In genomic region chr5:163505475-163506457, GRCh38 we compare ENCODE assay signal across 8 cellular contexts. TPM values are rescaled to one million over a fixed set of nuclear protein-coding genes. Genes with fewer than 3 reads are reported as not detected.
DNase-seq lines count a peak whose midpoint lies in the region; ATAC-seq and TF ChIP-seq lines count a peak whose summit lies in the region.

Gene MAT2B (plus strand): TSS chr5:163505619. CDS start chr5:163505687, 68 bp downstream.

- peak; percentile 20 to 63 (median 45) for TF ChIP-seq CTCF in ascending aorta (IDR thresholded peaks at IDR 0.05)

- H3K9me3 Mint-ChIP-seq in T-helper 2 cell treated with Interferon-gamma antibody and Interleukin-4, amounts not matched to agents 5 μg/mL and 100 μg/mL, for 36 hours = no peaks in the 10 kb centered on the region

- H3K4me1 ChIP-seq in ascending aorta (peaks cover 7 to 26% of the 10 kb centered on the region in 2 donors), right cardiac atrium (ENCODE audit: control insufficient read depth, insufficient read depth, low read length) (peaks cover 2% of the 10 kb centered on the region), rectal smooth muscle tissue (ENCODE audit: control insufficient read depth, insufficient read depth, low read length) (peaks cover 26% of the 10 kb centered on the region), aorta (ENCODE audit: control insufficient read depth in 1 of 2, insufficient read depth in 2 of 2, low read length in 2 of 2) (peaks cover 0 to 5% of the 10 kb centered on the region in 2 donors)

- TF ChIP-seq POLR2A in GM18505 (IDR thresholded peaks at IDR 0.05; ENCODE audit: borderline replicate concordance, extremely low read depth, insufficient read depth, insufficient read length) = peak; percentile 93

- intact Hi-C loops in ascending aorta (cut with DNase I) = loop anchor here (1.0 kb wide), 2 partner anchors 45 to 68 kb away; partner anchors contain the start of genes CCNG1, HMMR and NUDCD2
- intact Hi-C loops in right cardiac atrium (cut with DNase I) = loop anchor here in 1 of 4 donors (10.0 kb wide), 1 partner anchor 51 kb away; no protein-coding TSS in a partner anchor
- intact Hi-C loops in aorta (cut with DNase I) = loop anchor here (1.0 to 5.0 kb wide), 3 partner anchors 43 to 69 kb away; partner anchors contain the start of genes HMMR (in 2 of the 2), NUDCD2 (in 2 of the 2) and CCNG1 (in 1 of the 2)

- H3K36me3 Mint-ChIP-seq in T-helper 2 cell treated with Interferon-gamma antibody and Interleukin-4, amounts not matched to agents 5 μg/mL and 100 μg/mL, for 36 hours (ENCODE audit: low read depth) = peaks cover 17% of the 10 kb centered on the region

- under 1% methylated on average over 68 of the region's 68 CpGs for WGBS in right cardiac atrium
- WGBS in aorta, 2 donors = 0% methylated on average over 52 to 68 of the region's 68 CpGs

- peak within 1 kb of the TSS; percentile 83 to 93 for H3K4me3 ChIP-seq in ascending aorta
- peak within 1 kb of the TSS; percentile 76 for H3K4me3 ChIP-seq in right cardiac atrium (ENCODE audit: low read length)
- H3K4me3 ChIP-seq in rectal smooth muscle tissue (ENCODE audit: low read length) = peak within 1 kb of the TSS; percentile 91
- peak within 1 kb of the TSS; percentile 62 to 83 for H3K4me3 ChIP-seq in aorta (ENCODE audit: low read length in 2 of 2)

- peaks cover 55% of the 10 kb centered on the region for H3K4me1 Mint-ChIP-seq in T-helper 2 cell treated with Interferon-gamma antibody and Interleukin-4, amounts not matched to agents 5 μg/mL and 100 μg/mL, for 36 hours (ENCODE audit: low read depth)

- peak within 1 kb of the TSS; percentile 70 for H3K9ac ChIP-seq in rectal smooth muscle tissue (ENCODE audit: low read length)

- no peaks in the 10 kb centered on the region for H3K27me3 Mint-ChIP-seq in T-helper 2 cell treated with Interferon-gamma antibody and Interleukin-4, amounts not matched to agents 5 μg/mL and 100 μg/mL, for 36 hours (ENCODE audit: low read depth)

- DNase-seq in NCI-H1930 (lab: John Stamatoyannopoulos, UW) (peak; percentile 78 to 79), ascending aorta (ENCODE audit: low spot score in 2 of 2) (peak; percentile 77 to 97), right cardiac atrium (peak; percentile 97 to 99 (median 98)), aorta (peak; percentile 98 to 99)
- DNase-seq in T-helper 2 cell treated with Interferon-gamma antibody and Interleukin-4, amounts not matched to agents 5 μg/mL and 100 μg/mL, for 36 hours (ENCODE audit: low spot score) = peak; percentile 96

- H3K27me3 ChIP-seq in ascending aorta (no peaks in the 10 kb centered on the region), right cardiac atrium (ENCODE audit: control insufficient read depth, insufficient read depth) (no peaks in the 10 kb centered on the region), rectal smooth muscle tissue (ENCODE audit: control insufficient read depth, insufficient read depth, low read length) (no peaks in the 10 kb centered on the region), aorta (ENCODE audit: control insufficient read depth in 1 of 2, insufficient read depth in 2 of 2, low read length in 1 of 2) (no peaks in the 10 kb centered on the region)

- H3K27ac ChIP-seq in ascending aorta = peak within 1 kb of the TSS; percentile 97 to 99
- H3K27ac ChIP-seq in right cardiac atrium (ENCODE audit: low read length) = peak within 1 kb of the TSS; percentile 97
- peak within 1 kb of the TSS; percentile 98 for H3K27ac ChIP-seq in rectal smooth muscle tissue (ENCODE audit: low read depth, low read length)
- peak within 1 kb of the TSS; percentile 96 to 99 for H3K27ac ChIP-seq in aorta (ENCODE audit: low read depth in 1 of 2, low read length in 2 of 2)

- H3K9me3 ChIP-seq in ascending aorta = no peaks in the 10 kb centered on the region
- H3K9me3 ChIP-seq in right cardiac atrium (ENCODE audit: control insufficient read depth, low read length) = no peaks in the 10 kb centered on the region
- no peaks in the 10 kb centered on the region for H3K9me3 ChIP-seq in aorta (ENCODE audit: control insufficient read depth, low read length)

- H3K36me3 ChIP-seq in ascending aorta (no peaks in the 10 kb centered on the region), rectal smooth muscle tissue (ENCODE audit: control insufficient read depth, insufficient read depth, low read length) (no peaks in the 10 kb centered on the region), aorta (ENCODE audit: control insufficient read depth in 1 of 2, insufficient read depth in 2 of 2, low read length in 1 of 2) (no peaks in the 10 kb centered on the region)

- peak within 1 kb of the TSS; percentile 98 for H3K4me3 Mint-ChIP-seq in T-helper 2 cell treated with Interferon-gamma antibody and Interleukin-4, amounts not matched to agents 5 μg/mL and 100 μg/mL, for 36 hours

- peak within 1 kb of the TSS; percentile 98 for H3K27ac Mint-ChIP-seq in T-helper 2 cell treated with Interferon-gamma antibody and Interleukin-4, amounts not matched to agents 5 μg/mL and 100 μg/mL, for 36 hours

- peak; percentile 91 for ATAC-seq in GM18505 (IDR thresholded peaks at IDR 0.05; ENCODE audit: unreplicated experiment)
- peak; percentile 88 for ATAC-seq in HG02973 (IDR thresholded peaks at IDR 0.05; ENCODE audit: unreplicated experiment)
- peak; percentile 99 for ATAC-seq in right cardiac atrium
- peak; percentile 97 for ATAC-seq in aorta (ENCODE audit: low FRiP score)

RNA-seq across cellular contexts. Expression of gene MAT2B, which starts in this region (rescaled TPM):
- total RNA-seq in ascending aorta (21.8 TPM), right cardiac atrium (10 to 100 TPM; 60.5 to 90.4 (median 75.3) TPM), aorta (10 to 100 TPM; 39.3 to 46.6 TPM)
- polyA plus RNA-seq in right cardiac atrium (68.2 TPM), aorta (10 to 100 TPM; 40.9 to 62.4 TPM)

Comparison
In these comparisons a context has a peak if more than half of its experiments do, and no peak if none do; other contexts are left out.
1. Peak in every context shown above with its lines: DNase-seq, ATAC-seq, H3K4me3 ChIP-seq and H3K27ac ChIP-seq.